In the genomic region with DNA sequence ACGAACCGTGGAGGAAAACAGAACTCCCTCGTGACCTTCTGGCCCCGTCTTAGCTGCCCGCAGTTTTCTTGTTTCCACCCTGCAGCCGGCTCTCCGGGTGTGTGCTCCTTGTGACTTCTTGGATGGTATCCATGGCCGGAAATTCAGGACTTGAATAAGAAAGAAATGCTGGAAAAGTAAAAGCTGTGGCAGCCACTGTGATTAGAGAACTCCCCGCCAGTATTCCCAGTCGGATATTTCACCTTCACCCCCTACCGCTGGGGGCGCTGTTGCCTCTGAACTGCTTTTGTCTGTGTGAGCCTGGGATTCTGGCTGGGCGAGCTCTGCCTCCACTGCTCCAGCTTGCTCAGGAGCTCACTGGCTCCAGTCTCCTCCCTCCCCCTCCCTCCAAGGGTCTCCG, we compare ENCODE assay signal across 8 cellular contexts. TPM values are rescaled to one million over a fixed set of nuclear protein-coding genes. Genes with fewer than 3 reads are reported as not detected.
DNase-seq lines count a peak whose midpoint lies in the region; ATAC-seq, FAIRE-seq and TF ChIP-seq lines count a peak whose summit lies in the region.

No MANE protein-coding gene starts in this region.

- FAIRE-seq in pancreas (lab: Jason Lieb, UNC) = no peak

- H3K27ac ChIP-seq in pancreas = peak overlapping the region in 3 of 4 donors; percentile 7 to 76 (median 75)

- H3K4me3 ChIP-seq in fibroblast of mammary gland (ENCODE audit: control insufficient read depth, low read depth, low read length) (no peak overlapping the region), pancreas (peak overlapping the region in 1 of 4 donors; percentile 2)

- no peaks in the 10 kb centered on the region for H3K9me3 ChIP-seq in pancreas

- WGBS in pancreas, 2 donors = 43 to 57% methylated on average over 14 of the region's 14 CpGs

- DNase-seq in SK-MEL-5 (ENCODE audit: low read depth, low spot score) (peak; percentile 83), fibroblast of mammary gland (ENCODE audit: low read depth) (peak; percentile 42), pancreas (peak in 3 of 6 donors; percentile 38 to 73 (median 51)), NOMO-1 treated with dmso at 0.1 percent for 144 hours (lab: John Stamatoyannopoulos, UW; ENCODE audit: unreplicated experiment) (no peak), posterior vena cava (ENCODE audit: low spot score) (no peak)

- no peaks in the 10 kb centered on the region for H3K27me3 ChIP-seq in pancreas

- TF ChIP-seq CTCF in GM12874 (IDR thresholded peaks at IDR 0.05; ENCODE audit: insufficient read depth, low read depth, low read length) = peak; percentile 89
- TF ChIP-seq CTCF in fibroblast of mammary gland (conservative IDR thresholded peaks at IDR 0.05; ENCODE audit: control insufficient read depth, insufficient read depth, low read depth, low read length) = peak; percentile 58
- TF ChIP-seq CTCF in pancreas (IDR thresholded peaks at IDR 0.05) = peak in 3 of 4 donors; percentile 33 to 65 (median 44)

- peaks cover 0 to 9% (median 4%) of the 10 kb centered on the region in 3 donors for H3K36me3 ChIP-seq in pancreas

- in situ Hi-C loops in SK-MEL-5 (cut with HindIII; ENCODE audit: low pct_unique_long_range_greater_than_20kb, low sequenced_read_pairs) = no loop called here

- ATAC-seq in pancreas (peak in 3 of 4 donors; percentile 50 to 68 (median 62)), GM18868 (IDR thresholded peaks at IDR 0.05; ENCODE audit: unreplicated experiment) (no peak), HG02678 (IDR thresholded peaks at IDR 0.05; ENCODE audit: unreplicated experiment) (no peak)

- intact Hi-C loops in pancreas (cut with DNase I) = loop anchor here in 1 of 3 donors (10.0 kb wide), 1 partner anchor 75 kb away; no protein-coding TSS in a partner anchor
- intact Hi-C loops in posterior vena cava (cut with DNase I) = no loop called here

- H3K4me1 ChIP-seq in pancreas = peaks cover 0 to 2% (median 0%) of the 10 kb centered on the region in 3 donors

RNA-seq across cellular contexts. Expression of gene CYP4V2, which starts 41.5 kb away (rescaled TPM):
- total RNA-seq in SK-MEL-5 (2014; rRNA removed; shearing (Covaris generic)) = 61.6 and 62.8 TPM in 2 replicates
- 48.0 and 54.2 TPM in 2 replicates for polyA plus RNA-seq in SK-MEL-5 (2015; cell fraction: cytosol; rRNA removed)
- 84.2 and 84.8 TPM in 2 replicates for polyA plus RNA-seq in SK-MEL-5 (2015; cell fraction: nucleus; rRNA removed)
- total RNA-seq in pancreas = 10 to 100 TPM; 27.9 to 39.7 (median 34.1) TPM
- polyA plus RNA-seq in pancreas = 10 to 100 TPM; 25.6 to 38.4 TPM
- 10 to 100 TPM; 23.0 to 27.0 TPM for total RNA-seq in posterior vena cava

RNA-seq across cellular contexts. Expression of gene FAM149A, which starts 45.4 kb away (rescaled TPM):
- 9.0 and 10.1 TPM in 2 replicates for total RNA-seq in SK-MEL-5 (2014; rRNA removed; shearing (Covaris generic))
- polyA plus RNA-seq in SK-MEL-5 (2015; cell fraction: cytosol; rRNA removed) = 9.0 and 15.8 TPM in 2 replicates
- 7.2 and 8.5 TPM in 2 replicates for polyA plus RNA-seq in SK-MEL-5 (2015; cell fraction: nucleus; rRNA removed)
- 10 to 100 TPM; 11.9 to 21.8 (median 20.6) TPM for total RNA-seq in pancreas
- 10 to 100 TPM; 15.0 to 31.4 TPM for polyA plus RNA-seq in pancreas
- 10 to 100 TPM; 10.1 to 16.5 TPM for total RNA-seq in posterior vena cava

Comparison
In these comparisons a context has a peak if more than half of its experiments do, and no peak if none do; other contexts are left out.
1. DNase-seq: peak in SK-MEL-5 (single experiment) and fibroblast of mammary gland (single experiment); none in NOMO-1 treated with dmso at 0.1 percent for 144 hours (single experiment) and posterior vena cava (single experiment).
2. ATAC-seq: peak in pancreas (3 of 4); none in GM18868 (single experiment) and HG02678 (single experiment).
3. Peak in every context shown above with its lines, with median percentiles within 50 percentile points of each other: CTCF ChIP-seq.